16 cellular contexts compared by ENCODE assay signal in the genomic region with DNA sequence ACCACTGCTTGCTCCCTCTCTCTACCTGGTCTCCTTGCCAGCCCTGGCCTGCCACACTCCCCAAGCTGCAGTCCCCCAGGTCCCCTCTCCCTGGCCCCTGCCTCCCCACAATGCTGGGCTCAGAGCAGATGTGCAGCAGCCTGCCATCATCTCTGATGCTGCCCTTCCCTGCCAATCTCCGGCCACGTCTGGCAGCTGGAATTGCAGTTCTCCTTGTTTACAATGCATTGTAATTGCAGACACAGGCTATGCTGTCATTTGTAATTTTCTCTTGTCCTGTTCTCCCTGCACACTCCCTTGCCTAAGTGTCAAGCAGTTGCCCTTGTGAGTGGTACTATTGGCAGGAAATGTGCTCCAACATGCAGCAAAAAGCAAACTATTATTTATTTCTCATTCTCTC.
DNase-seq lines count a peak whose midpoint lies in the region; ATAC-seq and TF ChIP-seq lines count a peak whose summit lies in the region.
"Had no signal": no experiment of that assay in that cellular context is flagged by ENCODE, and none has a peak within 500 bp of the region (broad histone marks: within the 10 kb centered on the region; RNA-seq: fewer than 3 reads in every experiment).

No MANE protein-coding gene starts in this region.

- H3K9me3 ChIP-seq in Loucy (ENCODE audit: insufficient read depth, low read depth, low read length) (no peaks in the 10 kb centered on the region), right lobe of liver (no peaks in the 10 kb centered on the region)

- H3K4me3 ChIP-seq in Loucy (ENCODE audit: low read length, poor library complexity, severe bottlenecking) (no peak overlapping the region), right lobe of liver (no peak overlapping the region)
- H3K4me3 ChIP-seq: K562 had no signal

- intact Hi-C loops in right lobe of liver (cut with DNase I) = no loop called here

- no peak for TF ChIP-seq CTCF in Loucy (conservative IDR thresholded peaks at IDR 0.05; ENCODE audit: low read length)
- TF ChIP-seq CTCF in right lobe of liver (IDR thresholded peaks at IDR 0.05) = no peak

- WGBS in right lobe of liver (ENCODE audit: insufficient coverage, low coverage, low lambda C conversion rate, missing lambda C conversion rate) = 33% methylated on average over 2 of the region's 2 CpGs

- no peaks in the 10 kb centered on the region for H3K9me2 ChIP-seq in Loucy (replicated peaks; ENCODE audit: low read depth, low read length)

- DNase-seq in NCI-H748 (lab: John Stamatoyannopoulos, UW; ENCODE audit: unreplicated experiment) = peak; percentile 82
- peak; percentile 67 to 69 for DNase-seq in hippocampal formation (lab: John Stamatoyannopoulos, UW)
- peak; percentile 89 for DNase-seq in pons (ENCODE audit: low spot score)
- no peak for DNase-seq in COR-L47 (lab: John Stamatoyannopoulos, UW)
- no peak for DNase-seq in right lobe of liver
- DNase-seq: EL, GOT3, MV-4-11, NCI-H146, NCI-H2081 treated with DMSO at 0.1 percent for 48 hours, NCI-H524, OCI-M1, RPMI8226 had no signal

- H3K4me2 ChIP-seq in Loucy (ENCODE audit: low read depth, low read length, poor library complexity, severe bottlenecking) = no peak overlapping the region

- H3K36me3 ChIP-seq in Loucy (ENCODE audit: insufficient read depth, low read length) = no peaks in the 10 kb centered on the region
- no peaks in the 10 kb centered on the region for H3K36me3 ChIP-seq in right lobe of liver

- no peaks in the 10 kb centered on the region for H4K20me1 ChIP-seq in Loucy (ENCODE audit: insufficient read depth, low read length, poor library complexity, severe bottlenecking)

- no peaks in the 10 kb centered on the region for H3F3A ChIP-seq in Loucy (ENCODE audit: low read depth)

- H2AFZ ChIP-seq in Loucy (ENCODE audit: low read length) = no peak overlapping the region

- no peaks in the 10 kb centered on the region for H3K79me2 ChIP-seq in Loucy (ENCODE audit: insufficient read depth, low read length)

- no peaks in the 10 kb centered on the region for H3K27me3 ChIP-seq in Loucy (ENCODE audit: insufficient read depth, low read length, poor library complexity, severe bottlenecking)
- no peaks in the 10 kb centered on the region for H3K27me3 ChIP-seq in right lobe of liver

- ATAC-seq in HG03139 (IDR thresholded peaks at IDR 0.05; ENCODE audit: unreplicated experiment) (no peak), right lobe of liver (no peak)
- ATAC-seq: K562 had no signal

- H3K9ac ChIP-seq in Loucy (ENCODE audit: low read depth, low read length, poor library complexity, severe bottlenecking) = peak overlapping the region; percentile 26

- H3K27ac ChIP-seq in right lobe of liver = no peak overlapping the region

- TF ChIP-seq POLR2A in right lobe of liver (IDR thresholded peaks at IDR 0.05) = no peak

- H3K4me1 ChIP-seq in Loucy (ENCODE audit: insufficient read depth, low read length, poor library complexity, severe bottlenecking) (peaks cover 52% of the 10 kb centered on the region), right lobe of liver (no peaks in the 10 kb centered on the region)

Comparison
In these comparisons a context has a peak if more than half of its experiments do, and no peak if none do; other contexts are left out.
1. DNase-seq: peak in NCI-H748 (single experiment), hippocampal formation (2 of 2) and pons (single experiment); none in COR-L47 (single experiment) and right lobe of liver (0 of 3).